28 cellular contexts compared by ENCODE assay signal in the genomic region with DNA sequence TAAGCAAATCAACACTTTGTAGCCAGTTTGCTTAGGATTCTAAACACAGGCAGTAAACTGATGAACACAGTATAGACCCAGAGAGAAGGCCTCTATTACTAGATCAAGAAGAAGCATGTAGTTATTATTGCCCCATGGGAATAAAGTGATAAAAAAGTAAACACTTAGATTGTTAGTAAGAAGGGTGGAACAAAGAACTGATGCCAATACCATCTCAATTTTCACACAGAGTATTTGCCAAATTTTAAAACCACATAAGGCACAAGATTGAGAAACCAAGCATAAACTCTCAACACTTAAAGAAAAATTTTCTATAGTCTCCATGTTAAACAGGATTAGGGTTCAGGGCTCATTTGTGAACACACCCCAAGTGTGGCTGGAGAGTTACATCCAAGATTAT.
"Had no signal": no experiment of that assay in that cellular context is flagged by ENCODE, and none has a peak within 500 bp of the region (broad histone marks: within the 10 kb centered on the region; RNA-seq: fewer than 3 reads in every experiment).

No MANE protein-coding gene starts in this region.

- DNase-seq: activated B cell treated with CpG ODN at 0.5 μM for 24 hours; activated CD4-positive, alpha-beta memory T cell treated with anti-CD3 and anti-CD28 coated beads for 36 hours; activated CD4-positive, alpha-beta T cell treated with anti-CD3 and anti-CD28 coated beads for 1 hour; activated CD4-positive, alpha-beta T cell treated with anti-CD3 and anti-CD28 coated beads, Interleukin-2, amount 10 ng/mL, durations not matched to agents 24 days and 14 days; activated gamma-delta T cell; activated naive CD4-positive, alpha-beta T cell treated with anti-CD3 and anti-CD28 coated beads for 36 hours; activated T-cell treated with anti-CD3 and anti-CD28 coated beads for 4 hours; activated T-cell treated with anti-CD3 and anti-CD28 coated beads, Interleukin-2, amount 50 U/mL, for 48 hours; caudate nucleus; MG63; MV-4-11; NCI-H1092 treated with DMSO at 0.1 percent for 48 hours; NCI-H1417 treated with DMSO at 0.1 percent for 48 hours; NCI-H1694; NCI-H2029; NCI-H2107; NCI-H446; NCI-H524; NCI-H748 treated with DMSO at 0.1 percent for 48 hours; RPMI8226; T-cell; T-helper 2 cell; T1000 had no signal

- H3K9ac ChIP-seq: KMS-11 had no signal

- H3K4me3 ChIP-seq: MG63, SK-N-MC had no signal

- H3K9me3 ChIP-seq: MG63 had no signal

- H3K27me3 ChIP-seq: MG63 had no signal

- H3K36me3 ChIP-seq: MG63 had no signal

- ATAC-seq: activated T-helper 17 cell treated with anti-CD3 and anti-CD28 coated beads, Interleukin-2, amount 50 U/mL, for 72 hours; Panc1; Right ventricle myocardium inferior; T-cell had no signal

- H3K4me2 ChIP-seq: KMS-11 had no signal

- H3K27ac ChIP-seq: KMS-11, SK-N-MC had no signal
